Comparison of ENCODE assay signal across 2 cellular contexts in genomic region chr5:150442699-150443080, GRCh38.
TF ChIP-seq lines count a peak whose summit lies in the region.

No MANE protein-coding gene starts in this region.

TF ChIP-seq in GM23338, 12 proteins besides CTCF, POLR2A, EP300 and RAD21:
- TF ChIP-seq EZH2 (IDR thresholded peaks at IDR 0.05; ENCODE audit: low read depth, unreplicated experiment) (no peak), POLR2AphosphoS5 (IDR thresholded peaks at IDR 0.05; ENCODE audit: low read depth) (no peak; the same call in 1 of the 2 replicates), JUNB (IDR thresholded peaks at IDR 0.05; ENCODE audit: unreplicated experiment) (no peak), ZNF462 (CRISPR knock-in tag; IDR thresholded peaks at IDR 0.05) (no peak), ZNF331 (CRISPR knock-in tag; IDR thresholded peaks at IDR 0.05; ENCODE audit: low read depth) (no peak), REST (IDR thresholded peaks at IDR 0.05; ENCODE audit: unreplicated experiment) (no peak), STAT1 (IDR thresholded peaks at IDR 0.05; ENCODE audit: unreplicated experiment) (no peak), EZH2phosphoT487 (IDR thresholded peaks at IDR 0.05; ENCODE audit: unreplicated experiment) (no peak), CREB1 (CRISPR knock-in tag; IDR thresholded peaks at IDR 0.05; ENCODE audit: low read depth) (no peak), NANOG (IDR thresholded peaks at IDR 0.05; ENCODE audit: borderline replicate concordance) (no peak), ZNF114 (CRISPR knock-in tag; IDR thresholded peaks at IDR 0.05) (no peak), ETS1 (IDR thresholded peaks at IDR 0.05) (no peak)

TF ChIP-seq in SK-N-SH, 30 proteins besides CTCF, POLR2A, EP300 and RAD21:
- TF ChIP-seq POLR2AphosphoS5 (IDR thresholded peaks at IDR 0.05; ENCODE audit: low read depth, low read length) = peak; percentile 44; the same call in 1 of the 2 replicates
- no peak for TF ChIP-seq USF2 (IDR thresholded peaks at IDR 0.05; ENCODE audit: borderline replicate concordance, low read depth, low read length)
- 0 out of 2 replicates have a peak, but pooled peaks have one; percentile 11 for TF ChIP-seq PBX3 (IDR thresholded peaks at IDR 0.05)
